In the genomic region with DNA sequence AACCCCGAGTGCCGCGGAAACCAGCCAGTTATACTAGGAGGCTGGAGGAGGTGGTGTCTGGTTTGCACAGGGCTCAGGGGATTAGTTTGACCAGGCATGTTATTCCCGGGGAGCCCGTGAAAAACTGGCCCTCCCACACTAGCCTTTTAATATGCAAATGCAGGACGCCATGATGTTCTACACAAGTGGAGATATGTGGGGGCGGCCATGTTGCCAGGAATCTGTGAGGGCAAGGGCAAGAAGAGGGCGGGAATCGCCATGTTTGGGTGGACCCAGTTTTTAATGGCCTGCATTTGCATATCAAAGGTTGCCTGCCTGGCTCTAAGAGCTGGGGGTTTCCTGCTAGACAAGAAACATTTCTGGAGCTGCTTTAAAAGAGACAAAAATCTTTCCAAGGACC, we compare ENCODE assay signal across 1 cellular context.
A peak's percentile ranks its signal among the peaks of the same experiment; 100 is the strongest.
TF ChIP-seq lines count a peak whose summit lies in the region.

No MANE protein-coding gene starts in this region.

TF ChIP-seq in GM23338, 12 proteins besides CTCF, POLR2A, EP300 and RAD21 (continued from another document):
- TF ChIP-seq, protein P1, sequence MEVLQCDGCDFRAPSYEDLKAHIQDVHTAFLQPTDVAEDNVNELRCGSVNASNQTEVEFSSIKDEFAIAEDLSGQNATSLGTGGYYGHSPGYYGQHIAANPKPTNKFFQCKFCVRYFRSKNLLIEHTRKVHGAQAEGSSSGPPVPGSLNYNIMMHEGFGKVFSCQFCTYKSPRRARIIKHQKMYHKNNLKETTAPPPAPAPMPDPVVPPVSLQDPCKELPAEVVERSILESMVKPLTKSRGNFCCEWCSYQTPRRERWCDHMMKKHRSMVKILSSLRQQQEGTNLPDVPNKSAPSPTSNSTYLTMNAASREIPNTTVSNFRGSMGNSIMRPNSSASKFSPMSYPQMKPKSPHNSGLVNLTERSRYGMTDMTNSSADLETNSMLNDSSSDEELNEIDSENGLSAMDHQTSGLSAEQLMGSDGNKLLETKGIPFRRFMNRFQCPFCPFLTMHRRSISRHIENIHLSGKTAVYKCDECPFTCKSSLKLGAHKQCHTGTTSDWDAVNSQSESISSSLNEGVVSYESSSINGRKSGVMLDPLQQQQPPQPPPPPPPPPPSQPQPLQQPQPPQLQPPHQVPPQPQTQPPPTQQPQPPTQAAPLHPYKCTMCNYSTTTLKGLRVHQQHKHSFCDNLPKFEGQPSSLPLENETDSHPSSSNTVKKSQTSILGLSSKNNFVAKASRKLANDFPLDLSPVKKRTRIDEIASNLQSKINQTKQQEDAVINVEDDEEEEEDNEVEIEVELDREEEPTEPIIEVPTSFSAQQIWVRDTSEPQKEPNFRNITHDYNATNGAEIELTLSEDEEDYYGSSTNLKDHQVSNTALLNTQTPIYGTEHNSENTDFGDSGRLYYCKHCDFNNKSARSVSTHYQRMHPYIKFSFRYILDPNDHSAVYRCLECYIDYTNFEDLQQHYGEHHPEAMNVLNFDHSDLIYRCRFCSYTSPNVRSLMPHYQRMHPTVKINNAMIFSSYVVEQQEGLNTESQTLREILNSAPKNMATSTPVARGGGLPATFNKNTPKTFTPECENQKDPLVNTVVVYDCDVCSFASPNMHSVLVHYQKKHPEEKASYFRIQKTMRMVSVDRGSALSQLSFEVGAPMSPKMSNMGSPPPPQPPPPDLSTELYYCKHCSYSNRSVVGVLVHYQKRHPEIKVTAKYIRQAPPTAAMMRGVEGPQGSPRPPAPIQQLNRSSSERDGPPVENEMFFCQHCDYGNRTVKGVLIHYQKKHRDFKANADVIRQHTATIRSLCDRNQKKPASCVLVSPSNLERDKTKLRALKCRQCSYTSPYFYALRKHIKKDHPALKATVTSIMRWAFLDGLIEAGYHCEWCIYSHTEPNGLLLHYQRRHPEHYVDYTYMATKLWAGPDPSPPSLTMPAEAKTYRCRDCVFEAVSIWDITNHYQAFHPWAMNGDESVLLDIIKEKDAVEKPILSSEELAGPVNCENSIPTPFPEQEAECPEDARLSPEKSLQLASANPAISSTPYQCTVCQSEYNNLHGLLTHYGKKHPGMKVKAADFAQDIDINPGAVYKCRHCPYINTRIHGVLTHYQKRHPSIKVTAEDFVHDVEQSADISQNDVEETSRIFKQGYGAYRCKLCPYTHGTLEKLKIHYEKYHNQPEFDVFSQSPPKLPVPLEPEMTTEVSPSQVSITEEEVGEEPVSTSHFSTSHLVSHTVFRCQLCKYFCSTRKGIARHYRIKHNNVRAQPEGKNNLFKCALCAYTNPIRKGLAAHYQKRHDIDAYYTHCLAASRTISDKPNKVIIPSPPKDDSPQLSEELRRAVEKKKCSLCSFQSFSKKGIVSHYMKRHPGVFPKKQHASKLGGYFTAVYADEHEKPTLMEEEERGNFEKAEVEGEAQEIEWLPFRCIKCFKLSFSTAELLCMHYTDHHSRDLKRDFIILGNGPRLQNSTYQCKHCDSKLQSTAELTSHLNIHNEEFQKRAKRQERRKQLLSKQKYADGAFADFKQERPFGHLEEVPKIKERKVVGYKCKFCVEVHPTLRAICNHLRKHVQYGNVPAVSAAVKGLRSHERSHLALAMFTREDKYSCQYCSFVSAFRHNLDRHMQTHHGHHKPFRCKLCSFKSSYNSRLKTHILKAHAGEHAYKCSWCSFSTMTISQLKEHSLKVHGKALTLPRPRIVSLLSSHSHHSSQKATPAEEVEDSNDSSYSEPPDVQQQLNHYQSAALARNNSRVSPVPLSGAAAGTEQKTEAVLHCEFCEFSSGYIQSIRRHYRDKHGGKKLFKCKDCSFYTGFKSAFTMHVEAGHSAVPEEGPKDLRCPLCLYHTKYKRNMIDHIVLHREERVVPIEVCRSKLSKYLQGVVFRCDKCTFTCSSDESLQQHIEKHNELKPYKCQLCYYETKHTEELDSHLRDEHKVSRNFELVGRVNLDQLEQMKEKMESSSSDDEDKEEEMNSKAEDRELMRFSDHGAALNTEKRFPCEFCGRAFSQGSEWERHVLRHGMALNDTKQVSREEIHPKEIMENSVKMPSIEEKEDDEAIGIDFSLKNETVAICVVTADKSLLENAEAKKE (CRISPR knock-in tag; IDR thresholded peaks at IDR 0.05), result 0 out of 2 replicates have a peak, but pooled peaks have one; percentile 37
- TF ChIP-seq ZNF114 (CRISPR knock-in tag; IDR thresholded peaks at IDR 0.05) (peak; percentile 38; the same call in 1 of the 2 replicates), EZH2 (IDR thresholded peaks at IDR 0.05; ENCODE audit: low read depth, unreplicated experiment) (no peak)
